ENCODE assay signal across 24 cellular contexts in genomic region chr18:79704631-79705030, GRCh38.
"Had no signal": no experiment of that assay in that cellular context is flagged by ENCODE, and none has a peak within 500 bp of the region (broad histone marks: within the 10 kb centered on the region; RNA-seq: fewer than 3 reads in every experiment).

No MANE protein-coding gene starts in this region.

- H3K9me3 ChIP-seq: colonic mucosa, esophagus muscularis mucosa, esophagus squamous epithelium, gastrocnemius medialis had no signal

- H3K4me1 Mint-ChIP-seq: endodermal cell had no signal

- H3K9me3 Mint-ChIP-seq: dendritic cell treated with granulocyte-macrophage colony-stimulating factor and Interleukin-4, amounts not matched to agents 40 ng/mL and 50 ng/mL, for 4 days; effector memory CD8-positive, alpha-beta T cell; endodermal cell had no signal

- H3K27me3 Mint-ChIP-seq: dendritic cell treated with granulocyte-macrophage colony-stimulating factor and Interleukin-4, amounts not matched to agents 40 ng/mL and 50 ng/mL, for 4 days; effector memory CD8-positive, alpha-beta T cell had no signal

- ATAC-seq: effector memory CD8-positive, alpha-beta T cell; foreskin keratinocyte; gastrocnemius medialis; gastroesophageal sphincter had no signal

- DNase-seq: colonic mucosa; cortex of kidney; dermis blood vessel endothelial cell; dorsolateral prefrontal cortex; effector CD4-positive, alpha-beta T cell; effector CD8-positive, alpha-beta T cell; effector memory CD4-positive, alpha-beta T cell; effector memory CD8-positive, alpha-beta T cell; endodermal cell; erythroblast; esophagus squamous epithelium; foreskin fibroblast; foreskin keratinocyte; foreskin melanocyte; glutamatergic neuron; head of caudate nucleus; heart right ventricle had no signal

- H3K27ac ChIP-seq: colonic mucosa, coronary artery, dorsolateral prefrontal cortex, epithelial cell of prostate, esophagus muscularis mucosa, esophagus squamous epithelium, foreskin keratinocyte, gastrocnemius medialis, gastroesophageal sphincter, heart left ventricle, heart right ventricle had no signal

- H3K27ac Mint-ChIP-seq: dendritic cell treated with granulocyte-macrophage colony-stimulating factor and Interleukin-4, amounts not matched to agents 40 ng/mL and 50 ng/mL, for 4 days; endodermal cell had no signal

- H3K4me3 ChIP-seq: colonic mucosa, coronary artery, dorsolateral prefrontal cortex, esophagus muscularis mucosa, esophagus squamous epithelium, gastrocnemius medialis, gastroesophageal sphincter, heart left ventricle, heart right ventricle had no signal

- H3K4me3 Mint-ChIP-seq: dendritic cell treated with granulocyte-macrophage colony-stimulating factor and Interleukin-4, amounts not matched to agents 40 ng/mL and 50 ng/mL, for 4 days; effector memory CD8-positive, alpha-beta T cell; endodermal cell had no signal

- H3K4me1 ChIP-seq: esophagus muscularis mucosa, esophagus squamous epithelium, foreskin keratinocyte, gastrocnemius medialis, gastroesophageal sphincter, heart left ventricle, heart right ventricle had no signal

- H3K27me3 ChIP-seq: colonic mucosa, dorsolateral prefrontal cortex, esophagus muscularis mucosa, esophagus squamous epithelium, foreskin keratinocyte, gastrocnemius medialis, gastroesophageal sphincter, heart left ventricle, heart right ventricle had no signal
